In the genomic region with DNA sequence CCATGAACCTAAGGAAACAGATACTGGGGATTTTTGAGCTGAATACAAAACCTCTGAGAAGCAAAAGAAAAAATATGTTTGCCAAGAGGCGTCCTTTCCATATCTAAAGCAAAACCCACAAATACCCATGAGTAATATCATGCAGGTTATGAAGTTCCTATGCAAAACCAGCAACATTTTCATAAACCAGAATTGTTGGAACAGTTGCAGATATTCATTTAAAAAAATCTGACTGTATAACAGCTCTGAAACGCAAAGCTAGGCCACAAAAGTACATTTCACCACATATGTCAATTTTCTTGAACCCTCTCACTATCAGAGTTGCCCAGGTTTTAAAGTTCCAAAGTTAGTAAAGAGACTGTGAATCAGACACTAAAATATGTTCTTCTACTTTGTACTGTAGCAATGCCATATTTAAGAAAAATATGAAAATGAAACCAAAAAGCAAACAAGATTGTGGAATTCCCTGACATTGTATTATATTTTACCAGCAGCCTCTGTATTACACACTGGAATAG, we compare ENCODE assay signal across 9 cellular contexts. TPM values are rescaled to one million over a fixed set of nuclear protein-coding genes. Genes with fewer than 3 reads are reported as not detected.
DNase-seq lines count a peak whose midpoint lies in the region; ATAC-seq and TF ChIP-seq lines count a peak whose summit lies in the region.
"Had no signal": no experiment of that assay in that cellular context is flagged by ENCODE, and none has a peak within 500 bp of the region (broad histone marks: within the 10 kb centered on the region; RNA-seq: fewer than 3 reads in every experiment).

No MANE protein-coding gene starts in this region.

- H3K27ac ChIP-seq in GM23248 (peak overlapping the region; percentile 78), SJSA1 (peak overlapping the region; percentile 2; the same call in 1 of the 2 replicates), left lung (peak overlapping the region; percentile 65 to 82)

- peak overlapping the region; percentile 58 for H3K4me2 ChIP-seq in GM23248 (ENCODE audit: unreplicated experiment)

- 59 to 60% methylated on average over 2 of the region's 2 CpGs for WGBS in GM23248 (ENCODE audit: low coverage in 1 of 2, low lambda C conversion rate in 2 of 2, missing lambda C conversion rate in 2 of 2), 2 experiments

- H3K9me3 ChIP-seq in GM23248 (ENCODE audit: low read depth) (no peaks in the 10 kb centered on the region), SJSA1 (replicated peaks) (no peaks in the 10 kb centered on the region), left lung (no peaks in the 10 kb centered on the region)

- peak overlapping the region; percentile 35 for H2AFZ ChIP-seq in GM23248

- no peaks in the 10 kb centered on the region for H3K79me2 ChIP-seq in GM23248 (ENCODE audit: insufficient read depth)

- H3K9me2 ChIP-seq in GM23248 (ENCODE audit: insufficient read depth), result no peaks in the 10 kb centered on the region

- peak overlapping the region; percentile 52 for H3K9ac ChIP-seq in GM23248

- in situ Hi-C loops in GM23248 (cut with MboI), result no loop called here

- H3K36me3 ChIP-seq in GM23248 (ENCODE audit: low read depth) (no peaks in the 10 kb centered on the region), SJSA1 (no peaks in the 10 kb centered on the region), left lung (no peaks in the 10 kb centered on the region)

- H3K4me1 ChIP-seq in GM23248 (ENCODE audit: insufficient read depth), result peaks cover 42% of the 10 kb centered on the region
- H3K4me1 ChIP-seq in SJSA1 (replicated peaks), result peaks cover 21% of the 10 kb centered on the region
- H3K4me1 ChIP-seq in left lung, result peaks cover 9 to 52% of the 10 kb centered on the region in 2 donors

- H4K20me1 ChIP-seq in GM23248 (ENCODE audit: insufficient read depth), result no peaks in the 10 kb centered on the region

- DNase-seq in EL, result peak; percentile 29
- peak; percentile 51 for DNase-seq in GM23248
- DNase-seq in SJSA1 (ENCODE audit: low read depth in 1 of 2, low spot score in 2 of 2), result no peak
- DNase-seq in left lung, result no peak
- DNase-seq in NK-92 (lab: John Stamatoyannopoulos, UW; ENCODE audit: unreplicated experiment), result no peak
- DNase-seq in SK-N-DZ (ENCODE audit: low spot score), result no peak
- DNase-seq in SHP77 (lab: John Stamatoyannopoulos, UW), result no peak
- no peak for DNase-seq in cortex of kidney (lab: John Stamatoyannopoulos, UW)
- DNase-seq: SIG-M5 had no signal

- TF ChIP-seq CTCF in left lung (IDR thresholded peaks at IDR 0.05), result no peak

- H3K4me3 ChIP-seq in GM23248 (peak overlapping the region; percentile 45), SJSA1 (no peak overlapping the region), left lung (no peak overlapping the region)

- intact Hi-C loops in left lung (cut with DNase I), result no loop called here

- H3F3A ChIP-seq in GM23248 (ENCODE audit: insufficient read depth), result peaks cover 43% of the 10 kb centered on the region

- H3K27me3 ChIP-seq in GM23248 (replicated peaks; ENCODE audit: insufficient read depth) (no peaks in the 10 kb centered on the region), SJSA1 (replicated peaks) (no peaks in the 10 kb centered on the region), left lung (no peaks in the 10 kb centered on the region)

- ATAC-seq in left lung, result peak; percentile 29

RNA-seq across cellular contexts. Expression of gene HIF1A, which starts 33.8 kb away (rescaled TPM):
- total RNA-seq in GM23248 (2014; rRNA removed; shearing (Covaris generic)), result 1,114 and 1,257 TPM in 2 replicates
- 863 and 907 TPM in 2 replicates for polyA plus RNA-seq in GM23248 (2016; fragmentation: Nextera tagmentation; extraction: Ambion mirVana)
- total RNA-seq in SJSA1 (2014; rRNA removed; shearing (Covaris generic)), result 162 and 227 TPM in 2 replicates
- total RNA-seq in left lung, result 100 to 1,000 TPM; 145 to 272 TPM
- polyA plus RNA-seq in SK-N-DZ (2014; cell fraction: cytosol; rRNA removed), result 87.4 and 108 TPM in 2 replicates
- 53.1 and 60.4 TPM in 2 replicates for polyA plus RNA-seq in SK-N-DZ (2014; cell fraction: nucleus; rRNA removed)

Comparison
In these comparisons a context has a peak if more than half of its experiments do, and no peak if none do; other contexts are left out.
1. DNase-seq: peak in EL (single experiment) and GM23248 (single experiment); none in SJSA1 (0 of 2), left lung (0 of 2), NK-92 (single experiment), SK-N-DZ (single experiment), SHP77 (0 of 2) and cortex of kidney (single experiment).
2. H3K27ac ChIP-seq: peak in every context shown above with its lines; median percentile 78 in GM23248; 74 in left lung; 2 in SJSA1.